19 cellular contexts compared by ENCODE assay signal in genomic region chr9:74662616-74663015, GRCh38.
DNase-seq lines count a peak whose midpoint lies in the region; ATAC-seq and TF ChIP-seq lines count a peak whose summit lies in the region.
"Had no signal": no experiment of that assay in that cellular context is flagged by ENCODE, and none has a peak within 500 bp of the region (broad histone marks: within the 10 kb centered on the region; RNA-seq: fewer than 3 reads in every experiment).

No MANE protein-coding gene starts in this region.

- H3K27ac ChIP-seq in PC-9 (no peak overlapping the region), parathyroid adenoma (no peak overlapping the region), esophagus muscularis mucosa (replicated peaks in 1 of 4) (no peak overlapping the region)

- intact Hi-C loops in PC-9 (cut with micrococcal nuclease; ENCODE audit: unreplicated experiment) (no loop called here), esophagus muscularis mucosa (cut with DNase I) (no loop called here)

- H3K4me2 ChIP-seq in PC-9 (no peak overlapping the region), parathyroid adenoma (ENCODE audit: low read length) (peak overlapping the region; percentile 8)
- H3K4me2 ChIP-seq: GM23338 had no signal

- no peaks in the 10 kb centered on the region for H3K9me2 ChIP-seq in PC-9 (ENCODE audit: insufficient read depth)

- H3F3A ChIP-seq in PC-9 (ENCODE audit: insufficient read depth, low read depth), result no peaks in the 10 kb centered on the region

- TF ChIP-seq CTCF in PC-9 (conservative IDR thresholded peaks at IDR 0.05) (no peak), parathyroid adenoma (IDR thresholded peaks at IDR 0.05) (no peak), esophagus muscularis mucosa (IDR thresholded peaks at IDR 0.05) (no peak)

- H3K4me3 ChIP-seq in PC-9 (no peak overlapping the region), parathyroid adenoma (ENCODE audit: low read depth, low read length) (no peak overlapping the region), esophagus muscularis mucosa (no peak overlapping the region)
- H3K4me3 ChIP-seq: GM23338 had no signal

- no peak for TF ChIP-seq POLR2A in esophagus muscularis mucosa (IDR thresholded peaks at IDR 0.05; ENCODE audit: low read depth)

- ATAC-seq in GM18868 (IDR thresholded peaks at IDR 0.05; ENCODE audit: unreplicated experiment) (no peak), HG02885 (IDR thresholded peaks at IDR 0.05; ENCODE audit: poor library complexity, unreplicated experiment) (no peak)
- ATAC-seq: GM23338 had no signal

- no TSS peak for BruUV-seq in PC-9 (replicated peaks; lab: Mats Ljungman, UMichigan)

- H3K36me3 ChIP-seq in PC-9 (ENCODE audit: low read depth) (no peaks in the 10 kb centered on the region), parathyroid adenoma (ENCODE audit: control insufficient read depth, insufficient read depth, low read length) (no peaks in the 10 kb centered on the region), esophagus muscularis mucosa (no peaks in the 10 kb centered on the region)
- H3K36me3 ChIP-seq: BE2C had no signal

- H3K4me1 ChIP-seq in PC-9 (replicated peaks; ENCODE audit: insufficient read depth), result no peaks in the 10 kb centered on the region
- no peaks in the 10 kb centered on the region for H3K4me1 ChIP-seq in parathyroid adenoma
- no peaks in the 10 kb centered on the region for H3K4me1 ChIP-seq in esophagus muscularis mucosa
- H3K4me1 ChIP-seq: BE2C had no signal

- H3K79me2 ChIP-seq in PC-9 (ENCODE audit: low read depth) (no peaks in the 10 kb centered on the region), parathyroid adenoma (no peaks in the 10 kb centered on the region)

- CTCF ChIA-PET in PC-9 (lab: Charles Lee), result no interaction called here

- POLR2A ChIA-PET in PC-9 (lab: Charles Lee; ENCODE audit: unreplicated experiment), result no interaction called here

- H4K20me1 ChIP-seq in PC-9 (ENCODE audit: insufficient read depth), result no peaks in the 10 kb centered on the region

- no peak for TF ChIP-seq EP300 in esophagus muscularis mucosa (IDR thresholded peaks at IDR 0.05)

- H3K27me3 ChIP-seq in PC-9 (ENCODE audit: insufficient read depth, low read depth) (no peaks in the 10 kb centered on the region), parathyroid adenoma (ENCODE audit: control insufficient read depth, insufficient read depth, low read length) (no peaks in the 10 kb centered on the region), esophagus muscularis mucosa (no peaks in the 10 kb centered on the region)
- H3K27me3 ChIP-seq: BE2C had no signal

- H3K9ac ChIP-seq in parathyroid adenoma, result no peak overlapping the region

- H2AFZ ChIP-seq in PC-9 (peak overlapping the region; percentile 48; the same call in 1 of the 2 replicates), parathyroid adenoma (no peak overlapping the region)
- H2AFZ ChIP-seq: GM23338 had no signal

- H3K9me3 ChIP-seq in PC-9 (ENCODE audit: insufficient read depth, low read depth) (no peaks in the 10 kb centered on the region), parathyroid adenoma (ENCODE audit: control insufficient read depth, low read length) (no peaks in the 10 kb centered on the region), esophagus muscularis mucosa (no peaks in the 10 kb centered on the region)
- H3K9me3 ChIP-seq: BE2C had no signal

- WGBS in esophagus muscularis mucosa, result 81% methylated on average over 7 of the region's 7 CpGs

- DNase-seq in Daoy (ENCODE audit: low read depth) (peak; percentile 9), PC-9 (no peak), left kidney (ENCODE audit: low read depth, low spot score) (peak; percentile 4), esophagus muscularis mucosa (ENCODE audit: extremely low spot score) (no peak)
- DNase-seq: ACHN; BE2C; C1 segment of cervical spinal cord; CD4-positive, CD25-positive, alpha-beta regulatory T cell; CD8-positive, alpha-beta memory T cell; COR-L47; DMS 273 treated with DMSO at 0.1 percent for 48 hours; DMS53; DND-41; GDM1; HCEC 1CT had no signal

Comparison
In these comparisons a context has a peak if more than half of its experiments do, and no peak if none do; other contexts are left out.
1. DNase-seq: peak in Daoy (single experiment) and left kidney (single experiment); none in PC-9 (0 of 2) and esophagus muscularis mucosa (single experiment).